Comparison of ENCODE assay signal across 14 cellular contexts in genomic region chr1:59703918-59704378, GRCh38.
A peak's percentile ranks its signal among the peaks of the same experiment; 100 is the strongest.
DNase-seq lines count a peak whose midpoint lies in the region; ATAC-seq and TF ChIP-seq lines count a peak whose summit lies in the region.
"Had no signal": no experiment of that assay in that cellular context is flagged by ENCODE, and none has a peak within 500 bp of the region (broad histone marks: within the 10 kb centered on the region; RNA-seq: fewer than 3 reads in every experiment).

No MANE protein-coding gene starts in this region.

- peak overlapping the region; percentile 18 for H3K4me2 ChIP-seq in osteoblast (ENCODE audit: insufficient read depth, low read length)
- H3K4me2 ChIP-seq: BLaER1 had no signal

- H4K20me1 ChIP-seq in osteoblast (ENCODE audit: insufficient read depth, low read length): no peaks in the 10 kb centered on the region
- H4K20me1 ChIP-seq: BLaER1 had no signal

- H3K27ac ChIP-seq in adrenal gland: peak overlapping the region; percentile 33 to 77 (median 52)
- H3K27ac ChIP-seq in osteoblast (ENCODE audit: low read depth, low read length): peak overlapping the region; percentile 48
- H3K27ac ChIP-seq in transverse colon: peak overlapping the region; percentile 55 to 66 (median 60)
- H3K27ac ChIP-seq: BLaER1, body of pancreas had no signal

- no peak for TF ChIP-seq EP300 in transverse colon (IDR thresholded peaks at IDR 0.05; ENCODE audit: low read depth)

- H3K79me2 ChIP-seq in osteoblast (ENCODE audit: insufficient read depth, low read length): no peaks in the 10 kb centered on the region

- H3K27me3 ChIP-seq in adrenal gland (no peaks in the 10 kb centered on the region), osteoblast (ENCODE audit: insufficient read depth, low read length) (no peaks in the 10 kb centered on the region), transverse colon (no peaks in the 10 kb centered on the region)
- H3K27me3 ChIP-seq: BLaER1, body of pancreas had no signal

- intact Hi-C loops in adrenal gland (cut with DNase I): loop anchor here in 1 of 2 donors (10.0 kb wide), 1 partner anchor 51 kb away; no protein-coding TSS in a partner anchor
- intact Hi-C loops in transverse colon (cut with DNase I; ENCODE audit: low total_unique reads): loop anchor here (10.0 kb wide), 1 partner anchor 799 kb away; no protein-coding TSS in a partner anchor

- TF ChIP-seq CTCF in adrenal gland (IDR thresholded peaks at IDR 0.05): no peak
- TF ChIP-seq CTCF in fibroblast of villous mesenchyme (IDR thresholded peaks at IDR 0.05; ENCODE audit: insufficient read depth, low read depth, low read length): no peak
- TF ChIP-seq CTCF in osteoblast (IDR thresholded peaks at IDR 0.05; ENCODE audit: extremely low read depth, low read depth, low read length): no peak
- TF ChIP-seq CTCF in transverse colon (IDR thresholded peaks at IDR 0.05): no peak

- no peak overlapping the region for H3K4me3 ChIP-seq in adrenal gland
- H3K4me3 ChIP-seq in fibroblast of villous mesenchyme (ENCODE audit: low read depth, low read length): no peak overlapping the region
- no peak overlapping the region for H3K4me3 ChIP-seq in osteoblast (ENCODE audit: insufficient read depth, low read length)
- no peak overlapping the region for H3K4me3 ChIP-seq in transverse colon
- H3K4me3 ChIP-seq: BLaER1, body of pancreas had no signal

- H3K36me3 ChIP-seq in adrenal gland (replicated peaks in 1 of 2) (no peaks in the 10 kb centered on the region), osteoblast (ENCODE audit: insufficient read depth, low read length) (no peaks in the 10 kb centered on the region), transverse colon (no peaks in the 10 kb centered on the region)
- H3K36me3 ChIP-seq: BLaER1 had no signal

- in situ Hi-C loops in transverse colon (cut with MboI; ENCODE audit: low pct_ligation_motif_present in 1 of 4, low pct_unique_long_range_greater_than_20kb in 1 of 4, low sequenced_read_pairs in 3 of 4): loop anchor here in 3 of 4 donors (5.0 to 25.0 kb wide), 3 partner anchors 942 to 967 kb away; no protein-coding TSS in a partner anchor

- H3K9me3 ChIP-seq in adrenal gland (replicated peaks in 1 of 3) (no peaks in the 10 kb centered on the region), osteoblast (ENCODE audit: low read depth, low read length) (no peaks in the 10 kb centered on the region), transverse colon (no peaks in the 10 kb centered on the region)
- H3K9me3 ChIP-seq: BLaER1, body of pancreas had no signal

- peak in 5 of 7 donors; percentile 40 to 55 (median 50) for DNase-seq in adrenal gland
- peak; percentile 66 for DNase-seq in fibroblast of villous mesenchyme (ENCODE audit: low read depth)
- DNase-seq in osteoblast (ENCODE audit: insufficient read length, low spot score, missing footprints): no peak
- DNase-seq in transverse colon: no peak
- no peak for DNase-seq in stimulated activated CD4-positive, alpha-beta T cell treated with anti-CD3 and anti-CD28 coated beads, Interleukin-12 subunit alpha, Interleukin-12 subunit beta, amount 100 ng/mL, for 4 hours
- DNase-seq: body of pancreas, naive B cell, NCI-H2081, NCI-H526 treated with DMSO at 0.1 percent for 48 hours, OCI-M1 had no signal

- peaks cover 53 to 61% of the 10 kb centered on the region in 2 donors for H3K4me1 ChIP-seq in adrenal gland (replicated peaks in 1 of 2)
- peaks cover 58% of the 10 kb centered on the region for H3K4me1 ChIP-seq in osteoblast (ENCODE audit: insufficient read depth, low read length)
- H3K4me1 ChIP-seq in transverse colon: peaks cover 4 to 50% (median 19%) of the 10 kb centered on the region in 4 donors

- no peak for TF ChIP-seq POLR2A in adrenal gland (IDR thresholded peaks at IDR 0.05)
- TF ChIP-seq POLR2A in transverse colon (IDR thresholded peaks at IDR 0.05): no peak

- ATAC-seq in GM18502 (IDR thresholded peaks at IDR 0.05; ENCODE audit: poor library complexity, unreplicated experiment) (no peak), HG03196 (IDR thresholded peaks at IDR 0.05; ENCODE audit: unreplicated experiment) (no peak), HG03432 (IDR thresholded peaks at IDR 0.05; ENCODE audit: unreplicated experiment) (no peak)
- ATAC-seq: body of pancreas had no signal

- no peak overlapping the region for H2AFZ ChIP-seq in osteoblast (ENCODE audit: low read length)

- WGBS in adrenal gland, 4 donors: 43 to 57% (median 54%) methylated on average over 6 of the region's 6 CpGs
- 76 to 78% methylated on average over 6 of the region's 6 CpGs for WGBS in transverse colon (ENCODE audit: low coverage in 1 of 2), 2 donors

Comparison
In these comparisons a context has a peak if more than half of its experiments do, and no peak if none do; other contexts are left out.
1. DNase-seq: peak in adrenal gland (5 of 7) and fibroblast of villous mesenchyme (single experiment); none in osteoblast (single experiment), transverse colon (single experiment) and stimulated activated CD4-positive, alpha-beta T cell treated with anti-CD3 and anti-CD28 coated beads, Interleukin-12 subunit alpha, Interleukin-12 subunit beta, amount 100 ng/mL, for 4 hours (single experiment).
2. Peak in every context shown above with its lines, with median percentiles within 50 percentile points of each other: H3K27ac ChIP-seq.